In the genomic region with DNA sequence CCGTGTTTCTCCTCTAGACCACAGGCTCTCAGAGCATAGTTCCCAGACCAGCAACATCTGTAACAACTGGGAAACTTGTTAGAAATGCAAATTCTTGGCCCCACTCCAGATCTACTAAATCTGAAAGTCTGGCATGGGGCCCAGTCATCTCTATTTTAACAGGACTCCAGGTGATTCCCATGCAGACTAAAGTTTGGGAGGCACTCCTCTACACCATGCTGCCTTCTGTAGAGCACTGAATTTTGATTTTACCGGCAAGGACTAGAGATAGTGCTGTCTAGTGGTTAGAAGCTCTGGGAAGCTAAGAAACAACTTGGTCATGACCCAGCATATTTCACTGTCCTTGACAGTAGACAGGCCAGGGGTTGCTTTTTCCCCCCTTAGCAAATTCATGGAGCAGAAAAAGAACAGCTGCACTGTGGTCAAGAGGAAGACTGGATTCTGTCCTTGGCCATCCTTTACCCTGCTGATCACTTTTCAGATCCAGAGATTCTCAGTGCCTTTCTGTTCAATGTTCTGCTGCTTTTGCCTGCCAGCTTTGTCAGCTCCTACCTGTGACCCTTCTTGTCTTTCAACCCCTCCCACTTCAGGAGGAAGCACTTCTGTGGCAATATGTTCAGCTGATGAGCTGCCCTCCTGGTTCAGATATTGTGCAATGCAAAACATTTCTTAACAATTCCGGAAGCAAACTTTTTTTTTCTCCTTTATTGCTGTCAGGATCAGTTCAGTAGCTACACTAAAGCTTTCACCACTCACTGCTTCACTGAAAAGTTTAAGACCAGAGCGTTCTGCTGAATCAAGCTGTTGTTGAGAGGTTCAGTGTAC, we compare ENCODE assay signal across 8 cellular contexts.
DNase-seq lines count a peak whose midpoint lies in the region; TF ChIP-seq lines count a peak whose summit lies in the region.

No MANE protein-coding gene starts in this region.

- H2AFZ ChIP-seq in parathyroid adenoma = peak overlapping the region; percentile 44

- no peaks in the 10 kb centered on the region for H3K36me3 ChIP-seq in parathyroid adenoma (ENCODE audit: control insufficient read depth, insufficient read depth, low read length)

- DNase-seq in GM04503 (ENCODE audit: low read depth) = peak; percentile 60
- DNase-seq in HCEC 1CT = peak; percentile 80
- DNase-seq in NCI-H82 treated with DMSO at 0.1 percent for 48 hours (lab: John Stamatoyannopoulos, UW; ENCODE audit: unreplicated experiment) = peak; percentile 31
- DNase-seq in epithelial cell of esophagus (ENCODE audit: low read depth) = peak; percentile 94
- DNase-seq in COLO668 (lab: John Stamatoyannopoulos, UW; ENCODE audit: unreplicated experiment) = no peak
- DNase-seq in ACHN = no peak
- no peak for DNase-seq in NCI-H1694 (lab: John Stamatoyannopoulos, UW)

- peak overlapping the region; percentile 60 for H3K27ac ChIP-seq in parathyroid adenoma

- no peaks in the 10 kb centered on the region for H3K27me3 ChIP-seq in parathyroid adenoma (ENCODE audit: control insufficient read depth, insufficient read depth, low read length)

- no peaks in the 10 kb centered on the region for H3K79me2 ChIP-seq in parathyroid adenoma

- H3K4me3 ChIP-seq in epithelial cell of esophagus (ENCODE audit: low read length) = no peak overlapping the region
- no peak overlapping the region for H3K4me3 ChIP-seq in parathyroid adenoma (ENCODE audit: low read depth, low read length)

- in situ Hi-C loops in ACHN (cut with HindIII; ENCODE audit: low pct_ligation_motif_present, low pct_unique_long_range_greater_than_20kb, low sequenced_read_pairs) = no loop called here

- H3K9ac ChIP-seq in parathyroid adenoma = no peak overlapping the region

- TF ChIP-seq CTCF in epithelial cell of esophagus (IDR thresholded peaks at IDR 0.05; ENCODE audit: insufficient read depth, low read depth, low read length, missing control alignments) (no peak), parathyroid adenoma (IDR thresholded peaks at IDR 0.05) (no peak)

- no peaks in the 10 kb centered on the region for H3K9me3 ChIP-seq in parathyroid adenoma (ENCODE audit: control insufficient read depth, low read length)

- H3K4me2 ChIP-seq in parathyroid adenoma (ENCODE audit: low read length) = peak overlapping the region; percentile 3

- peaks cover 27% of the 10 kb centered on the region for H3K4me1 ChIP-seq in parathyroid adenoma

Comparison
In these comparisons a context has a peak if more than half of its experiments do, and no peak if none do; other contexts are left out.
1. DNase-seq: peak in GM04503 (single experiment), HCEC 1CT (single experiment), NCI-H82 treated with DMSO at 0.1 percent for 48 hours (single experiment) and epithelial cell of esophagus (single experiment); none in COLO668 (single experiment), ACHN (single experiment) and NCI-H1694 (single experiment).